Comparison of ENCODE assay signal across 13 cellular contexts in genomic region chr3:126971891-126972351, GRCh38. TPM values are rescaled to one million over a fixed set of nuclear protein-coding genes. Genes with fewer than 3 reads are reported as not detected.
DNase-seq lines count a peak whose midpoint lies in the region; ATAC-seq and TF ChIP-seq lines count a peak whose summit lies in the region.
"Had no signal": no experiment of that assay in that cellular context is flagged by ENCODE, and none has a peak within 500 bp of the region (broad histone marks: within the 10 kb centered on the region; RNA-seq: fewer than 3 reads in every experiment).

No MANE protein-coding gene starts in this region.

- H3K36me3 ChIP-seq in NT2/D1 (ENCODE audit: insufficient read depth, insufficient read length, low read length) = no peaks in the 10 kb centered on the region
- no peaks in the 10 kb centered on the region for H3K36me3 ChIP-seq in mesenchymal stem cell (ENCODE audit: control insufficient read depth in 1 of 2, insufficient read depth in 2 of 2, low read depth in 1 of 2, low read length in 2 of 2)
- no peaks in the 10 kb centered on the region for H3K36me3 ChIP-seq in transverse colon

- DNase-seq in NT2/D1 (ENCODE audit: low read depth, low spot score) (no peak), fibroblast of mammary gland (ENCODE audit: low read depth) (peak; percentile 95), mesenchymal stem cell (peak; percentile 88), transverse colon (peak; percentile 73), GDM1 (lab: John Stamatoyannopoulos, UW) (no peak)
- DNase-seq in activated T-cell treated with anti-CD3 and anti-CD28 coated beads, Interleukin-2, amount 50 U/mL, for 24 hours = no peak
- DNase-seq: activated CD8-positive, alpha-beta memory T cell treated with anti-CD3 and anti-CD28 coated beads, Interleukin-2, amount 10 ng/mL, durations not matched to agents 7 days and 5 days; dermis blood vessel endothelial cell; GOT3; NCI-H774 had no signal

- peaks cover 6% of the 10 kb centered on the region for H3K27me3 Mint-ChIP-seq in activated T-cell treated with anti-CD3 and anti-CD28 coated beads, Interleukin-2, amount 50 U/mL, for 24 hours

- peak overlapping the region; percentile 98 for H4K8ac ChIP-seq in mesenchymal stem cell (ENCODE audit: low read length)

- peaks cover 23% of the 10 kb centered on the region for H3K9me3 ChIP-seq in NT2/D1 (ENCODE audit: insufficient read depth, low read length)
- H3K9me3 ChIP-seq in mesenchymal stem cell (ENCODE audit: control insufficient read depth, low read length) = peaks cover 13% of the 10 kb centered on the region
- H3K9me3 ChIP-seq in transverse colon = peaks cover 8 to 12% of the 10 kb centered on the region in 2 donors

- H3K4ac ChIP-seq in mesenchymal stem cell (ENCODE audit: low read depth in 1 of 2, low read length in 2 of 2) = peak overlapping the region; percentile 88 to 97

- peaks cover 1% of the 10 kb centered on the region for H3K4me1 Mint-ChIP-seq in activated T-cell treated with anti-CD3 and anti-CD28 coated beads, Interleukin-2, amount 50 U/mL, for 24 hours (ENCODE audit: low read depth)
- H3K4me1 Mint-ChIP-seq: activated CD8-positive, alpha-beta memory T cell treated with anti-CD3 and anti-CD28 coated beads, Interleukin-2, amount 10 ng/mL, durations not matched to agents 7 days and 5 days had no signal

- TF ChIP-seq EP300 in transverse colon (IDR thresholded peaks at IDR 0.05; ENCODE audit: low read depth) = no peak

- no peak overlapping the region for H2BK5ac ChIP-seq in mesenchymal stem cell (ENCODE audit: low read depth, low read length, poor library complexity, severe bottlenecking)

- WGBS in mesenchymal stem cell = 47% methylated on average over 13 of the region's 13 CpGs
- WGBS in transverse colon (ENCODE audit: low coverage in 1 of 2), 2 donors = 43% methylated on average over 13 of the region's 13 CpGs; no CpG with 5 or more reads in 1 of the 2 donors

- intact Hi-C loops in transverse colon (cut with DNase I; ENCODE audit: low total_unique reads) = no loop called here

- H2AK5ac ChIP-seq in mesenchymal stem cell (ENCODE audit: low read length, severe bottlenecking) = peak overlapping the region; percentile 17

- H2BK12ac ChIP-seq in mesenchymal stem cell (ENCODE audit: low read length in 2 of 2) = peak overlapping the region; percentile 51 to 100

- H2AFZ ChIP-seq in mesenchymal stem cell (ENCODE audit: low read depth, low read length) = no peak overlapping the region

- H3K18ac ChIP-seq in mesenchymal stem cell (ENCODE audit: low read depth in 1 of 2, low read length in 2 of 2) = peak overlapping the region; percentile 89 to 99

- no peak overlapping the region for H3K4me3 ChIP-seq in NT2/D1 (ENCODE audit: insufficient read length, low read depth)
- no peak overlapping the region for H3K4me3 ChIP-seq in fibroblast of mammary gland (ENCODE audit: control insufficient read depth, low read depth, low read length)
- no peak overlapping the region for H3K4me3 ChIP-seq in mesenchymal stem cell (ENCODE audit: insufficient read depth in 1 of 2, low read depth in 1 of 2, low read length in 2 of 2)
- H3K4me3 ChIP-seq in transverse colon = no peak overlapping the region

- no peak for TF ChIP-seq CTCF in fibroblast of mammary gland (conservative IDR thresholded peaks at IDR 0.05; ENCODE audit: control insufficient read depth, insufficient read depth, low read depth, low read length)
- TF ChIP-seq CTCF in transverse colon (IDR thresholded peaks at IDR 0.05) = no peak

- H3K36me3 Mint-ChIP-seq in activated T-cell treated with anti-CD3 and anti-CD28 coated beads, Interleukin-2, amount 50 U/mL, for 24 hours (ENCODE audit: low read depth) = peaks cover 4% of the 10 kb centered on the region
- H3K36me3 Mint-ChIP-seq: activated CD8-positive, alpha-beta memory T cell treated with anti-CD3 and anti-CD28 coated beads, Interleukin-2, amount 10 ng/mL, durations not matched to agents 7 days and 5 days had no signal

- peak overlapping the region; percentile 90 for H2BK120ac ChIP-seq in mesenchymal stem cell (ENCODE audit: low read depth, low read length)

- peak overlapping the region in 1 of 2 experiments; percentile 97 for H3K14ac ChIP-seq in mesenchymal stem cell (ENCODE audit: low read length in 2 of 2)

- no peak overlapping the region for H3K23ac ChIP-seq in mesenchymal stem cell (ENCODE audit: low read length in 2 of 2)

- no peaks in the 10 kb centered on the region for H3K79me1 ChIP-seq in mesenchymal stem cell (replicated peaks; ENCODE audit: low read length, poor library complexity, severe bottlenecking)

- H3K9ac ChIP-seq in NT2/D1 (ENCODE audit: insufficient read length, low read depth) = peak overlapping the region; percentile 16
- peak overlapping the region; percentile 61 for H3K9ac ChIP-seq in mesenchymal stem cell (ENCODE audit: low read length)

- no peak for TF ChIP-seq POLR2A in transverse colon (IDR thresholded peaks at IDR 0.05)

- no peak overlapping the region for H3K4me3 Mint-ChIP-seq in activated T-cell treated with anti-CD3 and anti-CD28 coated beads, Interleukin-2, amount 50 U/mL, for 24 hours
- H3K4me3 Mint-ChIP-seq: activated CD8-positive, alpha-beta memory T cell treated with anti-CD3 and anti-CD28 coated beads, Interleukin-2, amount 10 ng/mL, durations not matched to agents 7 days and 5 days; natural killer cell treated with Interleukin-12 subunit alpha and Interleukin-12 subunit beta and Interleukin-15 and Interleukin-18, amount 100 ng/mL, for 72 hours had no signal

- H3K27ac Mint-ChIP-seq in activated T-cell treated with anti-CD3 and anti-CD28 coated beads, Interleukin-2, amount 50 U/mL, for 24 hours = no peak overlapping the region
- H3K27ac Mint-ChIP-seq: activated CD8-positive, alpha-beta memory T cell treated with anti-CD3 and anti-CD28 coated beads, Interleukin-2, amount 10 ng/mL, durations not matched to agents 7 days and 5 days; natural killer cell treated with Interleukin-12 subunit alpha and Interleukin-12 subunit beta and Interleukin-15 and Interleukin-18, amount 100 ng/mL, for 72 hours had no signal

- peak overlapping the region; percentile 88 for H4K91ac ChIP-seq in mesenchymal stem cell (ENCODE audit: low read length)

- H3K4me1 ChIP-seq in NT2/D1 (ENCODE audit: insufficient read depth, insufficient read length) = peaks cover 15% of the 10 kb centered on the region
- H3K4me1 ChIP-seq in mesenchymal stem cell (ENCODE audit: control insufficient read depth, insufficient read depth, low read depth, low read length) = peaks cover 14% of the 10 kb centered on the region
- no peaks in the 10 kb centered on the region for H3K4me1 ChIP-seq in transverse colon

- peaks cover 11% of the 10 kb centered on the region for H3K9me3 Mint-ChIP-seq in activated T-cell treated with anti-CD3 and anti-CD28 coated beads, Interleukin-2, amount 50 U/mL, for 24 hours

- in situ Hi-C loops in transverse colon (cut with MboI; ENCODE audit: low pct_ligation_motif_present in 1 of 4, low pct_unique_long_range_greater_than_20kb in 1 of 4, low sequenced_read_pairs in 3 of 4) = no loop called here

- peak overlapping the region; percentile 87 for H2BK15ac ChIP-seq in mesenchymal stem cell (ENCODE audit: low read depth, poor library complexity, severe bottlenecking)

- H3K4me2 ChIP-seq in mesenchymal stem cell (ENCODE audit: low read length, poor library complexity, severe bottlenecking) = no peak overlapping the region

- ATAC-seq in GM19455 (IDR thresholded peaks at IDR 0.05; ENCODE audit: unreplicated experiment) (no peak), HG03432 (IDR thresholded peaks at IDR 0.05; ENCODE audit: unreplicated experiment) (no peak)
- ATAC-seq: activated CD8-positive, alpha-beta memory T cell treated with anti-CD3 and anti-CD28 coated beads, Interleukin-2, amount 10 ng/mL, durations not matched to agents 7 days and 5 days had no signal

- no peak overlapping the region for H3K27ac ChIP-seq in mesenchymal stem cell (ENCODE audit: low read length, poor library complexity, severe bottlenecking)
- H3K27ac ChIP-seq in transverse colon = peak overlapping the region in 2 of 4 donors; percentile 17 to 27

- H3K27me3 ChIP-seq in NT2/D1 (ENCODE audit: insufficient read depth, insufficient read length) = no peaks in the 10 kb centered on the region
- H3K27me3 ChIP-seq in mesenchymal stem cell (ENCODE audit: control insufficient read depth in 1 of 2, insufficient read depth in 1 of 2, low read length in 2 of 2) = no peaks in the 10 kb centered on the region
- no peaks in the 10 kb centered on the region for H3K27me3 ChIP-seq in transverse colon

RNA-seq across cellular contexts. Expression of gene PLXNA1, which starts 11.0 kb away (rescaled TPM):
- 51.0 TPM for polyA plus RNA-seq in mesenchymal stem cell (2013, experiment 1 of 2)
- polyA plus RNA-seq in mesenchymal stem cell (2013, experiment 2 of 2) = 49.9 TPM
- 10 to 100 TPM; 20.8 to 56.7 (median 27.7) TPM for total RNA-seq in transverse colon

Comparison
In these comparisons a context has a peak if more than half of its experiments do, and no peak if none do; other contexts are left out.
1. DNase-seq: peak in fibroblast of mammary gland (single experiment), mesenchymal stem cell (single experiment) and transverse colon (single experiment); none in NT2/D1 (single experiment), GDM1 (single experiment) and activated T-cell treated with anti-CD3 and anti-CD28 coated beads, Interleukin-2, amount 50 U/mL, for 24 hours (single experiment).